ENCODE assay signal across 8 cellular contexts in the genomic region with DNA sequence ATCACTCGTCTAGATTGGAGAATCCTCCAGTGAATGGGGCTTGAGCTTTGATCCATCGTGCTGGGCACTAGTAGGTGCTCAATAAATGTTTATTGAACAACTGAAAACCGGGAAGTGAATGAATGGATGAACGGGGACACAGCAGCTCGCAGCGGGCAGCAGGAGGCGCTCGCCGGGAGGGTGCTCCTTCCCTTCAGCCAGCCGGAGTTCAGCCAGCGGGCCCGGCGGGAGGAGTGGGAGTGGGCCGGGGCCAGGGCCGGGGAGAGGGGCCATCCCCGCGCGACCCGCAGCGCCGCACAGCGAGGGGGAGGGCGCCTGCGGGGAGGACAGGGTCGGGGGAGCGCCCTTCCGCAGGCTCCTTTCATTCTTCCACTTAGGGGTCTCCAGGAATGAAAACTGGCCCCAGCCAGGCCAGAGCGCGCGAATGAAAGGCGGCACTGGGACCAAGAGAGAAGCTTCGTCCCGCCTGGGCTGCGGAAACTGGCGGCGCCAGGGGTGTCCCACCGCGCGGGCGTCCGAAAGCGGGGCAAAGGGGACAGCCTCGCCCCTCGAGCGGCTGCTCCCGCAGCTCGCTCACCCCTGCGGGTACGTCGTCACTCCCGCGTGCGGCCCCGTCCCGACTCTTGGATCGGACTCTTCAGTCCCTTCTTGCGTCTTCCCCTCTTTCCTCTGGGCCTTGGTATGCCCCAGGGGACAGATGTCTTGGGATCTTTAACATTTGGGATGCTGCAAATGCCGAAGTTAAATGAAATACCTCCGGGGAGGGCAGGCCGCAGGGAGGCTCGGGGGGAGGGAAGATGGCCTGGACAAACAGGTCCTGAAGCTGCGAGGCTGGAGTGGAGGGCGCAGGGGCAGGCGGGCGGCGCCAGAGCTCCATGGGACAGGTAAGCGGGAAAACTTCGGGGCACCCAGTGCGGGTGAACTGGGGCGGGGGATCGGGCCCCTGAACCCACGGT. TPM values are rescaled to one million over a fixed set of nuclear protein-coding genes. Genes with fewer than 3 reads are reported as not detected.
A peak's percentile ranks its signal among the peaks of the same experiment; 100 is the strongest.
DNase-seq lines count a peak whose midpoint lies in the region; ATAC-seq and TF ChIP-seq lines count a peak whose summit lies in the region.

No MANE protein-coding gene starts in this region.

- ATAC-seq in GM21529 (IDR thresholded peaks at IDR 0.05; ENCODE audit: unreplicated experiment) (peak; percentile 25), lung (ENCODE audit: insufficient read depth, low FRiP score) (peak; percentile 59), HG03039 (IDR thresholded peaks at IDR 0.05; ENCODE audit: unreplicated experiment) (no peak)

- H3K27ac ChIP-seq in OCI-LY1 (ENCODE audit: low read depth, low read length, poor library complexity, severe bottlenecking) = no peak overlapping the region
- H3K27ac ChIP-seq in lung (ENCODE audit: low read depth in 1 of 2, low read length in 1 of 2) = no peak overlapping the region

- 2 to 3% methylated on average over 65 to 72 of the region's 72 CpGs for WGBS in lung, 2 donors

- intact Hi-C loops in dendritic cell treated with granulocyte-macrophage colony-stimulating factor and Interleukin-4, amounts not matched to agents 40 ng/mL and 50 ng/mL, for 4 days (cut with micrococcal nuclease) = no loop called here

- H3K27ac Mint-ChIP-seq in dendritic cell treated with granulocyte-macrophage colony-stimulating factor and Interleukin-4, amounts not matched to agents 40 ng/mL and 50 ng/mL, for 4 days = peak overlapping the region; percentile 72
- H3K27ac Mint-ChIP-seq in type B pancreatic cell = peak overlapping the region; percentile 97

- no peaks in the 10 kb centered on the region for H4K20me1 ChIP-seq in OCI-LY1 (ENCODE audit: insufficient read depth, low read length)

- H2AFZ ChIP-seq in OCI-LY1 (ENCODE audit: low read length) = no peak overlapping the region

- H3K4me3 Mint-ChIP-seq in dendritic cell treated with granulocyte-macrophage colony-stimulating factor and Interleukin-4, amounts not matched to agents 40 ng/mL and 50 ng/mL, for 4 days = peak overlapping the region; percentile 77
- H3K4me3 Mint-ChIP-seq in type B pancreatic cell = peak overlapping the region; percentile 98

- H3K4me3 ChIP-seq in OCI-LY1 (ENCODE audit: low read depth, low read length, poor library complexity, severe bottlenecking) (no peak overlapping the region), lung (peak overlapping the region; percentile 18)

- H3K9me3 ChIP-seq in OCI-LY1 (ENCODE audit: low read length) = no peaks in the 10 kb centered on the region
- no peaks in the 10 kb centered on the region for H3K9me3 ChIP-seq in lung (ENCODE audit: control insufficient read depth in 2 of 2, insufficient read depth in 1 of 2, low read length in 1 of 2)

- DNase-seq in COLO829 (ENCODE audit: low spot score) (peak; percentile 58), lung (ENCODE audit: low spot score) (no peak), type B pancreatic cell (ENCODE audit: extremely low spot score, unreplicated experiment) (peak; percentile 77), mesenteric fat pad (ENCODE audit: low spot score) (no peak)

- no peaks in the 10 kb centered on the region for H3K9me2 ChIP-seq in OCI-LY1 (ENCODE audit: low read depth, low read length)

- H3K79me2 ChIP-seq in OCI-LY1 (ENCODE audit: insufficient read depth, low read length) = no peaks in the 10 kb centered on the region

- H3K36me3 Mint-ChIP-seq in dendritic cell treated with granulocyte-macrophage colony-stimulating factor and Interleukin-4, amounts not matched to agents 40 ng/mL and 50 ng/mL, for 4 days (ENCODE audit: low read depth) = no peaks in the 10 kb centered on the region
- no peaks in the 10 kb centered on the region for H3K36me3 Mint-ChIP-seq in type B pancreatic cell

- H3K4me1 ChIP-seq in OCI-LY1 (ENCODE audit: insufficient read depth, low read length, severe bottlenecking) (no peaks in the 10 kb centered on the region), lung (ENCODE audit: control insufficient read depth in 2 of 2, insufficient read depth in 2 of 2, low read length in 2 of 2) (peaks cover 0 to 13% of the 10 kb centered on the region in 2 donors)

- H3K4me2 ChIP-seq in OCI-LY1 (ENCODE audit: low read length) = no peak overlapping the region

- H3K9ac ChIP-seq in OCI-LY1 (ENCODE audit: low read length) = no peak overlapping the region

- TF ChIP-seq CTCF in OCI-LY1 (IDR thresholded peaks at IDR 0.05; ENCODE audit: low read length) = peak; percentile 35
- TF ChIP-seq CTCF in lung (IDR thresholded peaks at IDR 0.05; ENCODE audit: control extremely low read depth, extremely low read depth) = no peak
- peak; percentile 80 for TF ChIP-seq CTCF in type B pancreatic cell (conservative IDR thresholded peaks at IDR 0.05)

- H3K4me1 Mint-ChIP-seq in dendritic cell treated with granulocyte-macrophage colony-stimulating factor and Interleukin-4, amounts not matched to agents 40 ng/mL and 50 ng/mL, for 4 days (ENCODE audit: low read depth) = peaks cover 50% of the 10 kb centered on the region
- peaks cover 53% of the 10 kb centered on the region for H3K4me1 Mint-ChIP-seq in type B pancreatic cell (ENCODE audit: unreplicated experiment)

- H3K27me3 ChIP-seq in OCI-LY1 (ENCODE audit: insufficient read depth, low read length) (peaks cover 4% of the 10 kb centered on the region; the same call in 1 of the 2 replicates), lung (ENCODE audit: control insufficient read depth, insufficient read depth) (no peaks in the 10 kb centered on the region)

- H3K36me3 ChIP-seq in OCI-LY1 (ENCODE audit: insufficient read depth, low read length) = no peaks in the 10 kb centered on the region
- H3K36me3 ChIP-seq in lung (ENCODE audit: control insufficient read depth in 2 of 2, insufficient read depth in 2 of 2, low read length in 2 of 2) = no peaks in the 10 kb centered on the region

- H3K27me3 Mint-ChIP-seq in dendritic cell treated with granulocyte-macrophage colony-stimulating factor and Interleukin-4, amounts not matched to agents 40 ng/mL and 50 ng/mL, for 4 days = peaks cover 40% of the 10 kb centered on the region
- peaks cover 7% of the 10 kb centered on the region for H3K27me3 Mint-ChIP-seq in type B pancreatic cell

- H3K9me3 Mint-ChIP-seq in dendritic cell treated with granulocyte-macrophage colony-stimulating factor and Interleukin-4, amounts not matched to agents 40 ng/mL and 50 ng/mL, for 4 days = no peaks in the 10 kb centered on the region
- no peaks in the 10 kb centered on the region for H3K9me3 Mint-ChIP-seq in type B pancreatic cell

- no peaks in the 10 kb centered on the region for H3F3A ChIP-seq in OCI-LY1 (ENCODE audit: insufficient read depth, low read length)

RNA-seq across cellular contexts. Expression of gene INAVA, which starts 3.6 kb away (rescaled TPM):
- total RNA-seq in lung (10 to 100 TPM; 11.3 to 17.1 TPM), type B pancreatic cell (ENCODE audit: low replicate concordance) (37.6 and 38.4 TPM in 2 replicates), mesenteric fat pad (0.16 TPM)
- 1 to 10 TPM; 5.8 to 7.4 TPM for polyA plus RNA-seq in lung

RNA-seq across cellular contexts. Expression of gene GPR25, which starts 18.3 kb away (rescaled TPM):
- total RNA-seq in lung (1 to 10 TPM in 1 of 2 donors, under 1 TPM in 1; 0.49 to 1.0 TPM), type B pancreatic cell (ENCODE audit: low replicate concordance) (not detected in 2 replicates), mesenteric fat pad (not detected)
- polyA plus RNA-seq in lung = under 1 TPM; 0.16 to 0.78 TPM

Comparison
In these comparisons a context has a peak if more than half of its experiments do, and no peak if none do; other contexts are left out.
1. DNase-seq: peak in COLO829 (single experiment) and type B pancreatic cell (single experiment); none in lung (single experiment) and mesenteric fat pad (single experiment).
2. RNA of gene INAVA, which starts 3.6 kb away (total RNA-seq): 37.6 to 38.4 TPM in type B pancreatic cell and 11.3 to 17.1 TPM in lung; 0.16 TPM in mesenteric fat pad (single experiment); every median in the first group is over 10 times any median in the second.